ENCODE assay signal across 8 cellular contexts in the genomic region with DNA sequence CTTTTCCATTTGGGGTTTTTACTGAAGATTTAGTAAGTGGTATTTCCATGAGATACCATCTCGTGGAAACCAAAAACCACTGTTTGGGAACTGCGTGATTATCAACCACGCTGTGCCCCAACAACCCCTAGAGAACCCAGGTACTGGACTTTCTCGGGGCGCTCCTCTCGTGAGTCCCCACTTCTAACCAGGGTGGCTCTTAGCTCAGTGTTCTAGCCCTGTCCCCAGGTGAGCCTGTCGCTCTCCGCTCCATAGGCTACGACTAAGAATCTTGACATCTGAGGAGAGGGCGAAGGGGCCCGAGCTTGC. TPM values are rescaled to one million over a fixed set of nuclear protein-coding genes. Genes with fewer than 3 reads are reported as not detected.
A peak's percentile ranks its signal among the peaks of the same experiment; 100 is the strongest.
DNase-seq lines count a peak whose midpoint lies in the region; ATAC-seq and TF ChIP-seq lines count a peak whose summit lies in the region.

No MANE protein-coding gene starts in this region.

- intact Hi-C loops in activated CD4-positive, alpha-beta T cell treated with anti-CD3 and anti-CD28 coated beads, Interleukin-2, amount 10 ng/mL, durations not matched to agents 24 days and 14 days (cut with micrococcal nuclease) = loop anchor here (5.0 kb wide), 3 partner anchors 55 to 260 kb away; a partner anchor contains a TSS

- H4K20me1 ChIP-seq in OCI-LY3 (ENCODE audit: insufficient read depth, low read length) = no peaks in the 10 kb centered on the region
- no peaks in the 10 kb centered on the region for H4K20me1 ChIP-seq in osteoblast (ENCODE audit: insufficient read depth, low read length)

- no peaks in the 10 kb centered on the region for H3K27me3 ChIP-seq in OCI-LY3 (ENCODE audit: low read depth, low read length)
- H3K27me3 ChIP-seq in esophagus (ENCODE audit: control insufficient read depth in 1 of 2, insufficient read depth in 2 of 2, low read length in 2 of 2) = no peaks in the 10 kb centered on the region
- no peaks in the 10 kb centered on the region for H3K27me3 ChIP-seq in osteoblast (ENCODE audit: insufficient read depth, low read length)

- H3K79me2 ChIP-seq in OCI-LY3 (ENCODE audit: low read length) (peaks cover 32% of the 10 kb centered on the region), osteoblast (ENCODE audit: insufficient read depth, low read length) (peaks cover 56% of the 10 kb centered on the region)

- 2% methylated on average over 11 of the region's 11 CpGs for WGBS in esophagus, 2 donors

- H3K36me3 Mint-ChIP-seq in activated CD4-positive, alpha-beta T cell treated with anti-CD3 and anti-CD28 coated beads, Interleukin-2, amount 10 ng/mL, durations not matched to agents 24 days and 14 days (ENCODE audit: low read depth) = peaks cover 31% of the 10 kb centered on the region

- H3K9me3 ChIP-seq in OCI-LY3 (ENCODE audit: insufficient read depth, low read length) (no peaks in the 10 kb centered on the region), esophagus (ENCODE audit: control insufficient read depth in 2 of 2, insufficient read depth in 1 of 2, low read depth in 1 of 2, low read length in 1 of 2) (no peaks in the 10 kb centered on the region), osteoblast (ENCODE audit: low read depth, low read length) (no peaks in the 10 kb centered on the region)

- no peak for DNase-seq in activated CD4-positive, alpha-beta T cell treated with anti-CD3 and anti-CD28 coated beads, Interleukin-2, amount 10 ng/mL, durations not matched to agents 24 days and 14 days
- no peak for DNase-seq in activated CD4-positive, alpha-beta T cell treated with anti-CD3 and anti-CD28 coated beads, Interleukin-2, amount 50 U/mL, for 1 hour
- DNase-seq in osteoblast (ENCODE audit: insufficient read length, low spot score, missing footprints) = no peak
- no peak for DNase-seq in T1000 (lab: John Stamatoyannopoulos, UW)
- DNase-seq in GF-D8 (lab: John Stamatoyannopoulos, UW) = no peak

- H3K4me1 Mint-ChIP-seq in activated CD4-positive, alpha-beta T cell treated with anti-CD3 and anti-CD28 coated beads, Interleukin-2, amount 10 ng/mL, durations not matched to agents 24 days and 14 days = peaks cover 39% of the 10 kb centered on the region

- H3K4me1 ChIP-seq in OCI-LY3 (ENCODE audit: low read length) (peaks cover 10% of the 10 kb centered on the region), esophagus (ENCODE audit: control insufficient read depth in 2 of 2, insufficient read depth in 2 of 2, low read length in 1 of 2) (peaks cover 2 to 8% of the 10 kb centered on the region in 2 donors), osteoblast (ENCODE audit: insufficient read depth, low read length) (peaks cover 14% of the 10 kb centered on the region)

- ATAC-seq in GM21786 (IDR thresholded peaks at IDR 0.05; ENCODE audit: unreplicated experiment) = no peak

- H3K9me3 Mint-ChIP-seq in activated CD4-positive, alpha-beta T cell treated with anti-CD3 and anti-CD28 coated beads, Interleukin-2, amount 10 ng/mL, durations not matched to agents 24 days and 14 days = no peaks in the 10 kb centered on the region

- H3K4me3 ChIP-seq in OCI-LY3 (ENCODE audit: low read length) (peak overlapping the region; percentile 97), esophagus (ENCODE audit: low read depth in 1 of 2, low read length in 2 of 2) (peak overlapping the region; percentile 80 to 93), osteoblast (ENCODE audit: insufficient read depth, low read length) (peak overlapping the region; percentile 87)

- H3K9ac ChIP-seq in OCI-LY3 (ENCODE audit: low read length) = peak overlapping the region; percentile 96

- no peaks in the 10 kb centered on the region for H3K27me3 Mint-ChIP-seq in activated CD4-positive, alpha-beta T cell treated with anti-CD3 and anti-CD28 coated beads, Interleukin-2, amount 10 ng/mL, durations not matched to agents 24 days and 14 days

- H2AFZ ChIP-seq in OCI-LY3 (ENCODE audit: low read depth, low read length) = peak overlapping the region; percentile 94
- H2AFZ ChIP-seq in osteoblast (ENCODE audit: low read length) = peak overlapping the region; percentile 92

- H3K27ac ChIP-seq in OCI-LY3 (ENCODE audit: low read length) (peak overlapping the region; percentile 74), esophagus (ENCODE audit: low read depth in 2 of 2, low read length in 1 of 2) (peak overlapping the region; percentile 91 to 95), osteoblast (ENCODE audit: low read depth, low read length) (peak overlapping the region; percentile 92)

- peak overlapping the region; percentile 99 for H3K27ac Mint-ChIP-seq in activated CD4-positive, alpha-beta T cell treated with anti-CD3 and anti-CD28 coated beads, Interleukin-2, amount 10 ng/mL, durations not matched to agents 24 days and 14 days

- peaks cover 16% of the 10 kb centered on the region for H3K36me3 ChIP-seq in OCI-LY3 (replicated peaks; ENCODE audit: low read depth, low read length)
- peaks cover 15 to 20% of the 10 kb centered on the region in 2 donors for H3K36me3 ChIP-seq in esophagus (ENCODE audit: control insufficient read depth in 2 of 2, insufficient read depth in 2 of 2, low read length in 1 of 2)
- peaks cover 26% of the 10 kb centered on the region for H3K36me3 ChIP-seq in osteoblast (ENCODE audit: insufficient read depth, low read length)

- no peak for TF ChIP-seq CTCF in OCI-LY3 (IDR thresholded peaks at IDR 0.05; ENCODE audit: low read depth, low read length)
- TF ChIP-seq CTCF in osteoblast (IDR thresholded peaks at IDR 0.05; ENCODE audit: extremely low read depth, low read depth, low read length) = no peak

- H3K4me3 Mint-ChIP-seq in activated CD4-positive, alpha-beta T cell treated with anti-CD3 and anti-CD28 coated beads, Interleukin-2, amount 10 ng/mL, durations not matched to agents 24 days and 14 days = peak overlapping the region; percentile 93

- H3K4me2 ChIP-seq in OCI-LY3 (ENCODE audit: low read length) (peak overlapping the region; percentile 92), osteoblast (ENCODE audit: insufficient read depth, low read length) (peak overlapping the region; percentile 81)

RNA-seq across cellular contexts. Expression of a gene that starts 0.7 kb away (rescaled TPM):
- 71.4 and 79.6 TPM in 2 replicates for total RNA-seq in activated CD4-positive, alpha-beta T cell treated with anti-CD3 and anti-CD28 coated beads, Interleukin-2, amount 10 ng/mL, durations not matched to agents 24 days and 14 days
- 10 to 100 TPM; 40.0 to 45.0 TPM for polyA plus RNA-seq in esophagus
- total RNA-seq in osteoblast = 51.0 and 56.5 TPM in 2 replicates

RNA-seq across cellular contexts. Expression of a gene that starts 28.4 kb away (rescaled TPM):
- 1.5 and 2.1 TPM in 2 replicates for total RNA-seq in activated CD4-positive, alpha-beta T cell treated with anti-CD3 and anti-CD28 coated beads, Interleukin-2, amount 10 ng/mL, durations not matched to agents 24 days and 14 days
- under 1 TPM; 0.07 to 0.24 TPM for polyA plus RNA-seq in esophagus
- not detected in 2 replicates for total RNA-seq in osteoblast

RNA-seq across cellular contexts. Expression of a gene that starts 38.2 kb away (rescaled TPM):
- 0.16 and 0.33 TPM in 2 replicates for total RNA-seq in activated CD4-positive, alpha-beta T cell treated with anti-CD3 and anti-CD28 coated beads, Interleukin-2, amount 10 ng/mL, durations not matched to agents 24 days and 14 days
- polyA plus RNA-seq in esophagus = under 1 TPM; 0.08 to 0.09 TPM
- total RNA-seq in osteoblast = 0.59 and 0.72 TPM in 2 replicates

RNA-seq across cellular contexts. Expression of a gene that starts 56.1 kb away (rescaled TPM):
- 12.3 and 12.7 TPM in 2 replicates for total RNA-seq in activated CD4-positive, alpha-beta T cell treated with anti-CD3 and anti-CD28 coated beads, Interleukin-2, amount 10 ng/mL, durations not matched to agents 24 days and 14 days
- polyA plus RNA-seq in esophagus = 10 to 100 TPM; 10.6 to 19.9 TPM
- 11.6 and 12.4 TPM in 2 replicates for total RNA-seq in osteoblast
